Comparison of ENCODE assay signal across 12 cellular contexts in the genomic region with DNA sequence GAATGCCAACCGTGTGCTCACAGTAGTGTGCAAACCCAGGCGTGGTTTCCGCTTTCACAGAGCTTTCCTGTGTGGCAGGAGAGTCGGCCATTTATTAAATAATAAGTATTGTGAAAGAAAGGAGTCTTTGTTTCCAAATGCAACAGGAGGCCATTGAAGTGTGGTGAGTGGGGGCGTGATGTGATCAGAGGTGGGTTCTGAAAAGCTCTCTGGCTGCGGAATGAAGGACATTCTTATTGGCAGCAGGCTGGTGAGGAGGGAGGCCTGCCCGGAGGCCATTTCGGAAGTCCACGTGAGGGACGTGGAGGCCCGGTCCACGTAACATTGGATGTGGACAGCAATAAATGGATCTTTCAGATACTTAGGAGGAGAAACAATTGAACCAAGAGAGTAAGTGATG.
"Had no signal": no experiment of that assay in that cellular context is flagged by ENCODE, and none has a peak within 500 bp of the region (broad histone marks: within the 10 kb centered on the region; RNA-seq: fewer than 3 reads in every experiment).

No MANE protein-coding gene starts in this region.

- DNase-seq: activated CD4-positive, alpha-beta T cell treated with anti-CD3 and anti-CD28 coated beads for 4 hours; activated CD8-positive, alpha-beta memory T cell treated with anti-CD3 and anti-CD28 coated beads, Interleukin-2, amount 50 U/mL, for 48 hours; activated CD8-positive, alpha-beta T cell treated with anti-CD3 and anti-CD28 coated beads for 36 hours; activated naive CD4-positive, alpha-beta T cell treated with Interleukin-2 at 50 U/mL for 16 hours; glutamatergic neuron; ovary; stimulated activated CD4-positive, alpha-beta T cell treated with anti-CD3 and anti-CD28 coated beads, Interleukin-15, amount 100 ng/mL, for 24 hours; stimulated activated CD4-positive, alpha-beta T cell treated with anti-CD3 and anti-CD28 coated beads, Interleukin-4, amount 100 ng/mL, for 24 hours; stomach; tibial artery; uterus had no signal

- H3K27ac ChIP-seq: neural progenitor cell, ovary, stomach, tibial artery, uterus had no signal

- ATAC-seq: activated CD8-positive, alpha-beta T cell treated with anti-CD3 and anti-CD28 coated beads for 36 hours had no signal

- H3K27me3 ChIP-seq: neural progenitor cell, ovary, stomach, tibial artery, uterus had no signal
